In the genomic region with DNA sequence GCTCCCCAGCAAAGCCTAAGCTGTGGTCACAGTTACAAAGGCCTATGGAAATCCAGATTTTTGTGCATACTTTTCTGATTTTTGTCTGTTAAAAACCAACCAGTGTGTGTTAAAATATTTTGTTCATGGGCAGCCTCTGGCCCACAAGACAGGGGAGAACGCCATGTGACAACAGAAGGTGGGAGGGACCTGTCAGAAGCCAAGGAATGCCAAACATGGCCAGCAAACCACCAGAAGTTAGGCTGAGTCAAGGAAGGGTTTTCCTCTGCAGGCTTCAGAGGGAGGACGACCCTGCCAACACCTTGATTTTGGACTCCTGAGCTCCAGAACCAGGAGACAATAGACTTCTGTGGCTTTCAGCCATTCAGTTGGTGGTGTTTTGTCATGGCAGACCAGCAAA, we compare ENCODE assay signal across 27 cellular contexts.
"Had no signal": no experiment of that assay in that cellular context is flagged by ENCODE, and none has a peak within 500 bp of the region (broad histone marks: within the 10 kb centered on the region; RNA-seq: fewer than 3 reads in every experiment).

No MANE protein-coding gene starts in this region.

- H3K4me1 Mint-ChIP-seq: activated CD4-positive, alpha-beta T cell treated with anti-CD3 and anti-CD28 coated beads, Interleukin-2, amount 10 ng/mL, durations not matched to agents 24 days and 14 days; activated naive CD8-positive, alpha-beta T cell treated with anti-CD3 and anti-CD28 coated beads for 36 hours; activated T-helper 17 cell treated with anti-CD3 and anti-CD28 coated beads, Interleukin-2, amount 50 U/mL, for 72 hours; central memory CD8-positive, alpha-beta T cell had no signal

- H3K4me3 ChIP-seq: cardiac muscle cell, MG63, SJCRH30, SK-N-MC had no signal

- H3K27me3 ChIP-seq: brain microvascular endothelial cell, cardiac muscle cell, MG63, SJCRH30 had no signal

- H3K27me3 Mint-ChIP-seq: activated CD4-positive, alpha-beta T cell treated with anti-CD3 and anti-CD28 coated beads, Interleukin-2, amount 10 ng/mL, durations not matched to agents 24 days and 14 days; activated CD8-positive, alpha-beta T cell treated with anti-CD3 and anti-CD28 coated beads for 36 hours; activated naive CD8-positive, alpha-beta T cell treated with anti-CD3 and anti-CD28 coated beads for 36 hours; activated T-helper 17 cell treated with anti-CD3 and anti-CD28 coated beads, Interleukin-2, amount 50 U/mL, for 72 hours had no signal

- H3K27ac Mint-ChIP-seq: activated CD4-positive, alpha-beta T cell treated with anti-CD3 and anti-CD28 coated beads, Interleukin-2, amount 10 ng/mL, durations not matched to agents 24 days and 14 days; activated CD8-positive, alpha-beta T cell treated with anti-CD3 and anti-CD28 coated beads for 36 hours; activated naive CD8-positive, alpha-beta T cell treated with anti-CD3 and anti-CD28 coated beads for 36 hours; activated T-cell treated with anti-CD3 and anti-CD28 coated beads, Interleukin-2, amount 50 U/mL, for 72 hours; activated T-helper 17 cell treated with anti-CD3 and anti-CD28 coated beads, Interleukin-2, amount 50 U/mL, for 72 hours had no signal

- H3K4me3 Mint-ChIP-seq: activated CD4-positive, alpha-beta T cell treated with anti-CD3 and anti-CD28 coated beads, Interleukin-2, amount 10 ng/mL, durations not matched to agents 24 days and 14 days; activated CD8-positive, alpha-beta T cell treated with anti-CD3 and anti-CD28 coated beads for 36 hours; activated naive CD8-positive, alpha-beta T cell treated with anti-CD3 and anti-CD28 coated beads for 36 hours; activated T-cell treated with anti-CD3 and anti-CD28 coated beads, Interleukin-2, amount 50 U/mL, for 72 hours; activated T-helper 17 cell treated with anti-CD3 and anti-CD28 coated beads, Interleukin-2, amount 50 U/mL, for 72 hours; central memory CD8-positive, alpha-beta T cell had no signal

- H3K9me3 Mint-ChIP-seq: activated CD4-positive, alpha-beta T cell treated with anti-CD3 and anti-CD28 coated beads, Interleukin-2, amount 10 ng/mL, durations not matched to agents 24 days and 14 days; activated CD8-positive, alpha-beta T cell treated with anti-CD3 and anti-CD28 coated beads for 36 hours; activated naive CD8-positive, alpha-beta T cell treated with anti-CD3 and anti-CD28 coated beads for 36 hours; activated T-cell treated with anti-CD3 and anti-CD28 coated beads, Interleukin-2, amount 50 U/mL, for 72 hours; activated T-helper 17 cell treated with anti-CD3 and anti-CD28 coated beads, Interleukin-2, amount 50 U/mL, for 72 hours; central memory CD8-positive, alpha-beta T cell had no signal

- H3K9me3 ChIP-seq: MG63, SJCRH30 had no signal

- H3K36me3 Mint-ChIP-seq: activated naive CD8-positive, alpha-beta T cell treated with anti-CD3 and anti-CD28 coated beads for 36 hours had no signal

- DNase-seq: activated CD4-positive, alpha-beta T cell treated with anti-CD3 and anti-CD28 coated beads, Interleukin-2, amount 10 ng/mL, durations not matched to agents 24 days and 14 days; activated CD4-positive, alpha-beta T cell treated with anti-CD3 and anti-CD28 coated beads, Interleukin-2, amount 50 U/mL, for 4 hours; activated CD8-positive, alpha-beta T cell treated with anti-CD3 and anti-CD28 coated beads for 36 hours; activated effector memory CD4-positive, alpha-beta T cell treated with anti-CD3 and anti-CD28 coated beads, Interleukin-2, amount 50 U/mL, for 16 hours; activated naive CD4-positive, alpha-beta T cell; activated naive CD4-positive, alpha-beta T cell treated with anti-CD3 and anti-CD28 coated beads, Interleukin-2, amount 50 U/mL, for 16 hours; activated naive CD8-positive, alpha-beta T cell treated with anti-CD3 and anti-CD28 coated beads for 36 hours; activated T-cell treated with anti-CD3 and anti-CD28 coated beads, Interleukin-2, amount 50 U/mL, for 1 hour; activated T-cell treated with anti-CD3 and anti-CD28 coated beads, Interleukin-2, amount 50 U/mL, for 72 hours; brain microvascular endothelial cell; Karpas-422; KBM-7; MG63; NCI-H1048; NCI-H1105 treated with DMSO at 0.1 percent for 48 hours; NCI-H1436; NCI-H1694 treated with DMSO at 0.1 percent for 48 hours; NCI-H2029; NCI-H345; NCI-H524 treated with DMSO at 0.1 percent for 48 hours; SHP77; SJCRH30; T1000 had no signal

- H3K4me1 ChIP-seq: SJCRH30 had no signal

- H3K36me3 ChIP-seq: brain microvascular endothelial cell, cardiac muscle cell, MG63, SJCRH30 had no signal

- H3K27ac ChIP-seq: brain microvascular endothelial cell, cardiac muscle cell, SJCRH30, SK-N-MC had no signal
